In genomic region chr10:4698075-4698474, GRCh38 we compare ENCODE assay signal across 1 cellular context.
TF ChIP-seq lines count a peak whose summit lies in the region.

No MANE protein-coding gene starts in this region.

TF ChIP-seq in HepG2, 621 proteins besides CTCF, POLR2A, EP300 and RAD21 (continued from another document):
- TF ChIP-seq SRSF1 (optimal IDR thresholded peaks at IDR 0.05; ENCODE audit: low read depth, low read length) (no peak), CSRNP2 (CRISPR knock-in tag; conservative IDR thresholded peaks at IDR 0.05; ENCODE audit: low read depth) (no peak), CSRNP1 (CRISPR knock-in tag; IDR thresholded peaks at IDR 0.05) (no peak), TRIM22 (IDR thresholded peaks at IDR 0.05) (no peak), SNAPC2 (CRISPR knock-in tag; IDR thresholded peaks at IDR 0.05) (no peak), ZNF136 (CRISPR knock-in tag; IDR thresholded peaks at IDR 0.05; ENCODE audit: low read depth) (no peak)
